23 cellular contexts compared by ENCODE assay signal in genomic region chr11:6397156-6397555, GRCh38. TPM values are rescaled to one million over a fixed set of nuclear protein-coding genes. Genes with fewer than 3 reads are reported as not detected.
DNase-seq lines count a peak whose midpoint lies in the region; TF ChIP-seq lines count a peak whose summit lies in the region.
"Had no signal": no experiment of that assay in that cellular context is flagged by ENCODE, and none has a peak within 500 bp of the region (broad histone marks: within the 10 kb centered on the region; RNA-seq: fewer than 3 reads in every experiment).

No MANE protein-coding gene starts in this region.

- no peaks in the 10 kb centered on the region for H3K27me3 ChIP-seq in tibial artery
- H3K27me3 ChIP-seq in transverse colon, result no peaks in the 10 kb centered on the region
- H3K27me3 ChIP-seq: brain microvascular endothelial cell had no signal

- no peak for TF ChIP-seq EP300 in transverse colon (IDR thresholded peaks at IDR 0.05; ENCODE audit: low read depth)

- no peaks in the 10 kb centered on the region for H3K27me3 Mint-ChIP-seq in activated naive CD4-positive, alpha-beta T cell treated with anti-CD3 and anti-CD28 coated beads, Interleukin-2, amount 50 U/mL, for 24 hours
- H3K27me3 Mint-ChIP-seq in activated naive CD4-positive, alpha-beta T cell treated with anti-CD3 and anti-CD28 coated beads, Interleukin-2, amount 10 ng/mL, durations not matched to agents 7 days and 5 days, result no peaks in the 10 kb centered on the region
- H3K27me3 Mint-ChIP-seq: activated CD8-positive, alpha-beta T cell treated with anti-CD3 and anti-CD28 coated beads for 36 hours; natural killer cell treated with Interleukin-12 subunit alpha and Interleukin-12 subunit beta and Interleukin-15 and Interleukin-18, amount 100 ng/mL, for 72 hours had no signal

- in situ Hi-C loops in transverse colon (cut with MboI; ENCODE audit: low pct_ligation_motif_present in 1 of 4, low pct_unique_long_range_greater_than_20kb in 1 of 4, low sequenced_read_pairs in 3 of 4), result no loop called here

- H3K27ac Mint-ChIP-seq in activated naive CD4-positive, alpha-beta T cell treated with anti-CD3 and anti-CD28 coated beads, Interleukin-2, amount 50 U/mL, for 24 hours, result peak overlapping the region; percentile 56
- no peak overlapping the region for H3K27ac Mint-ChIP-seq in activated naive CD4-positive, alpha-beta T cell treated with anti-CD3 and anti-CD28 coated beads, Interleukin-2, amount 10 ng/mL, durations not matched to agents 7 days and 5 days
- H3K27ac Mint-ChIP-seq: activated T-cell treated with anti-CD3 and anti-CD28 coated beads, Interleukin-2, amount 50 U/mL, for 72 hours; CD14-positive monocyte had no signal

- WGBS in transverse colon (ENCODE audit: low coverage in 1 of 2), 2 donors, result 63 to 80% methylated on average over 1 of the region's 1 CpG

- H3K4me1 ChIP-seq in tibial artery (peaks cover 0 to 18% (median 0%) of the 10 kb centered on the region in 4 donors), transverse colon (peaks cover 0 to 7% (median 0%) of the 10 kb centered on the region in 4 donors)

- TF ChIP-seq CTCF in tibial artery (IDR thresholded peaks at IDR 0.05) (no peak), transverse colon (IDR thresholded peaks at IDR 0.05) (no peak)

- intact Hi-C loops in tibial artery (cut with DNase I; ENCODE audit: low total_unique reads), result loop anchor here (10.0 kb wide), 1 partner anchor 288 kb away; the partner anchor contains the start of gene MRPL17
- intact Hi-C loops in transverse colon (cut with DNase I; ENCODE audit: low total_unique reads), result no loop called here

- CTCF ChIA-PET in activated naive CD4-positive, alpha-beta T cell treated with anti-CD3 and anti-CD28 coated beads, Interleukin-2, amount 10 ng/mL, durations not matched to agents 7 days and 5 days (lab: Charles Lee), result no interaction called here

- no peak for TF ChIP-seq POLR2A in transverse colon (IDR thresholded peaks at IDR 0.05)

- no peak overlapping the region for H3K4me3 ChIP-seq in SK-N-MC
- no peak overlapping the region for H3K4me3 ChIP-seq in tibial artery
- H3K4me3 ChIP-seq in transverse colon, result no peak overlapping the region
- H3K4me3 ChIP-seq: coronary artery had no signal

- peaks cover 15% of the 10 kb centered on the region for H3K36me3 Mint-ChIP-seq in activated naive CD4-positive, alpha-beta T cell treated with anti-CD3 and anti-CD28 coated beads, Interleukin-2, amount 50 U/mL, for 24 hours
- peaks cover 78% of the 10 kb centered on the region for H3K36me3 Mint-ChIP-seq in activated naive CD4-positive, alpha-beta T cell treated with anti-CD3 and anti-CD28 coated beads, Interleukin-2, amount 10 ng/mL, durations not matched to agents 7 days and 5 days
- H3K36me3 Mint-ChIP-seq: natural killer cell treated with Interleukin-12 subunit alpha and Interleukin-12 subunit beta and Interleukin-15 and Interleukin-18, amount 100 ng/mL, for 72 hours had no signal

- H3K27ac ChIP-seq in SK-N-MC (peak overlapping the region; percentile 33), tibial artery (peak overlapping the region in 1 of 2 donors; percentile 8), transverse colon (no peak overlapping the region)
- H3K27ac ChIP-seq: brain microvascular endothelial cell had no signal

- H3K36me3 ChIP-seq in SK-N-MC (ENCODE audit: insufficient read depth, low read length) (peaks cover 28% of the 10 kb centered on the region), tibial artery (peaks cover 17 to 88% (median 37%) of the 10 kb centered on the region in 3 donors), transverse colon (no peaks in the 10 kb centered on the region)

- DNase-seq in activated naive CD4-positive, alpha-beta T cell treated with anti-CD3 and anti-CD28 coated beads, Interleukin-2, amount 10 ng/mL, durations not matched to agents 7 days and 5 days, result no peak
- DNase-seq in SK-N-MC (ENCODE audit: low read depth, low spot score) (no peak), left kidney (ENCODE audit: low read depth, low spot score) (peak; percentile 53), tibial artery (no peak), HPDE6-E6E7 (ENCODE audit: extremely low spot score) (no peak), HuH-7 (ENCODE audit: low spot score) (no peak), transverse colon (no peak)
- DNase-seq: activated CD8-positive, alpha-beta T cell treated with anti-CD3 and anti-CD28 coated beads for 36 hours; activated T-cell treated with anti-CD3 and anti-CD28 coated beads, Interleukin-2, amount 50 U/mL, for 72 hours; DMS79 treated with DMSO at 0.1 percent for 48 hours; hypothalamus; Kasumi-1; NCI-H1105; NCI-H69; SHP77 treated with DMSO at 0.1 percent for 48 hours; stimulated activated naive CD8-positive, alpha-beta T cell treated with anti-CD3 and anti-CD28 coated beads, Interleukin-15, Interleukin-2, amounts not matched to agents 100 U/mL and 50 U/mL, for 24 hours; T-helper 2 cell had no signal

- H3K9me3 Mint-ChIP-seq in activated naive CD4-positive, alpha-beta T cell treated with anti-CD3 and anti-CD28 coated beads, Interleukin-2, amount 50 U/mL, for 24 hours, result no peaks in the 10 kb centered on the region
- no peaks in the 10 kb centered on the region for H3K9me3 Mint-ChIP-seq in activated naive CD4-positive, alpha-beta T cell treated with anti-CD3 and anti-CD28 coated beads, Interleukin-2, amount 10 ng/mL, durations not matched to agents 7 days and 5 days
- H3K9me3 Mint-ChIP-seq: activated CD8-positive, alpha-beta T cell treated with anti-CD3 and anti-CD28 coated beads for 36 hours; activated naive CD4-positive, alpha-beta T cell treated with anti-CD3 and anti-CD28 coated beads, Interleukin-2, amount 50 U/mL, for 72 hours; activated T-cell treated with anti-CD3 and anti-CD28 coated beads, Interleukin-2, amount 50 U/mL, for 72 hours; CD14-positive monocyte; natural killer cell treated with Interleukin-12 subunit alpha and Interleukin-12 subunit beta and Interleukin-15 and Interleukin-18, amount 100 ng/mL, for 72 hours had no signal

- H3K4me1 Mint-ChIP-seq in activated naive CD4-positive, alpha-beta T cell treated with anti-CD3 and anti-CD28 coated beads, Interleukin-2, amount 50 U/mL, for 24 hours, result peaks cover 74% of the 10 kb centered on the region
- peaks cover 46% of the 10 kb centered on the region for H3K4me1 Mint-ChIP-seq in activated naive CD4-positive, alpha-beta T cell treated with anti-CD3 and anti-CD28 coated beads, Interleukin-2, amount 10 ng/mL, durations not matched to agents 7 days and 5 days

- H3K9ac ChIP-seq in SK-N-MC (ENCODE audit: insufficient read length), result no peak overlapping the region

- no peaks in the 10 kb centered on the region for H3K9me3 ChIP-seq in SK-N-MC (ENCODE audit: low read depth, low read length)
- H3K9me3 ChIP-seq in tibial artery, result no peaks in the 10 kb centered on the region
- no peaks in the 10 kb centered on the region for H3K9me3 ChIP-seq in transverse colon

- no peak overlapping the region for H3K4me3 Mint-ChIP-seq in activated naive CD4-positive, alpha-beta T cell treated with anti-CD3 and anti-CD28 coated beads, Interleukin-2, amount 50 U/mL, for 24 hours
- no peak overlapping the region for H3K4me3 Mint-ChIP-seq in activated naive CD4-positive, alpha-beta T cell treated with anti-CD3 and anti-CD28 coated beads, Interleukin-2, amount 10 ng/mL, durations not matched to agents 7 days and 5 days
- H3K4me3 Mint-ChIP-seq: activated CD8-positive, alpha-beta T cell treated with anti-CD3 and anti-CD28 coated beads for 36 hours; activated T-cell treated with anti-CD3 and anti-CD28 coated beads, Interleukin-2, amount 50 U/mL, for 72 hours; CD14-positive monocyte; natural killer cell treated with Interleukin-12 subunit alpha and Interleukin-12 subunit beta and Interleukin-15 and Interleukin-18, amount 100 ng/mL, for 72 hours had no signal

RNA-seq across cellular contexts. Expression of gene SMPD1, which starts 6.9 kb away (rescaled TPM):
- total RNA-seq in transverse colon, result 10 to 100 TPM; 27.7 to 67.0 (median 43.2) TPM

RNA-seq across cellular contexts. Expression of gene APBB1, which starts 21.7 kb away (rescaled TPM):
- total RNA-seq in transverse colon, result 10 to 100 TPM in 3 of 4 donors, 1 to 10 TPM in 1; 9.0 to 18.3 (median 12.0) TPM

RNA-seq across cellular contexts. Expression of gene HPX, which starts 43.6 kb away (rescaled TPM):
- total RNA-seq in transverse colon, result 1 to 10 TPM in 2 of 4 donors, not detected in 2; 1.8 to 4.6 TPM
- total RNA-seq: activated CD8-positive, alpha-beta T cell treated with anti-CD3 and anti-CD28 coated beads for 36 hours had no signal
